In genomic region chr7:7736671-7737070, GRCh38 we compare ENCODE assay signal across 28 cellular contexts. TPM values are rescaled to one million over a fixed set of nuclear protein-coding genes. Genes with fewer than 3 reads are reported as not detected.
DNase-seq lines count a peak whose midpoint lies in the region; ATAC-seq and TF ChIP-seq lines count a peak whose summit lies in the region.
"Had no signal": no experiment of that assay in that cellular context is flagged by ENCODE, and none has a peak within 500 bp of the region (broad histone marks: within the 10 kb centered on the region; RNA-seq: fewer than 3 reads in every experiment).

No MANE protein-coding gene starts in this region.

- no peaks in the 10 kb centered on the region for H3K27me3 Mint-ChIP-seq in neural progenitor cell (ENCODE audit: insufficient read depth, low read depth)
- H3K27me3 Mint-ChIP-seq: activated CD8-positive, alpha-beta T cell treated with anti-CD3 and anti-CD28 coated beads for 36 hours; activated naive CD4-positive, alpha-beta T cell treated with anti-CD3 and anti-CD28 coated beads, Interleukin-2, amount 50 U/mL, for 24 hours; CD4-positive, CD25-positive, alpha-beta regulatory T cell; effector memory CD8-positive, alpha-beta T cell; naive thymus-derived CD4-positive, alpha-beta T cell had no signal

- H3K27me3 ChIP-seq in neural progenitor cell = no peaks in the 10 kb centered on the region
- H3K27me3 ChIP-seq: breast epithelium, hepatocyte, left lung, tibial nerve had no signal

- H3K27ac Mint-ChIP-seq in neural progenitor cell = no peak overlapping the region
- H3K27ac Mint-ChIP-seq: activated CD8-positive, alpha-beta T cell treated with anti-CD3 and anti-CD28 coated beads for 36 hours; activated T-helper 2 cell treated with anti-CD3 and anti-CD28 coated beads, Interferon-gamma antibody, Interleukin-2, Interleukin-4, amounts not matched to agents 10 μg/mL and 5 μg/mL and 100 μg/mL, durations not matched to agents 14 hours and 24 hours and 36 hours; CD4-positive, CD25-positive, alpha-beta regulatory T cell; effector memory CD8-positive, alpha-beta T cell; naive thymus-derived CD4-positive, alpha-beta T cell had no signal

- no peaks in the 10 kb centered on the region for H4K20me1 ChIP-seq in neural progenitor cell (ENCODE audit: low read depth)

- H3K36me3 ChIP-seq in neural progenitor cell = no peaks in the 10 kb centered on the region
- H3K36me3 ChIP-seq: breast epithelium, left lung, tibial nerve had no signal

- no peak for TF ChIP-seq CTCF in neural progenitor cell (IDR thresholded peaks at IDR 0.05)

- no peak overlapping the region for H2AFZ ChIP-seq in neural progenitor cell (replicated peaks)
- H2AFZ ChIP-seq: GM23248, hepatocyte had no signal

- DNase-seq in NCI-H2227 (lab: John Stamatoyannopoulos, UW; ENCODE audit: unreplicated experiment) (peak; percentile 7), NCI-H2227 treated with DMSO at 0.1 percent for 48 hours (lab: John Stamatoyannopoulos, UW) (no peak), NCI-H1694 treated with DMSO at 0.1 percent for 48 hours (lab: John Stamatoyannopoulos, UW) (peak; percentile 98), ecto neural progenitor cell (ENCODE audit: low spot score) (peak; percentile 75), neural progenitor cell (ENCODE audit: low spot score) (peak; percentile 76), amniotic stem cell (lab: John Stamatoyannopoulos, UW) (no peak), Right ventricle myocardium inferior (ENCODE audit: missing footprints) (no peak), head of caudate nucleus (no peak)
- DNase-seq: 8988T; activated CD8-positive, alpha-beta T cell treated with anti-CD3 and anti-CD28 coated beads for 36 hours; CD4-positive, CD25-positive, alpha-beta regulatory T cell; effector memory CD8-positive, alpha-beta T cell; foreskin melanocyte; GM23248; Karpas-422; left lung; naive thymus-derived CD4-positive, alpha-beta T cell; NCI-H187 treated with DMSO at 0.1 percent for 48 hours; stimulated activated CD4-positive, alpha-beta T cell treated with anti-CD3 and anti-CD28 coated beads, Interleukin-1b, Interleukin-23, amount 100 ng/mL, for 48 hours; T-helper 1 cell had no signal

- H3K9me3 ChIP-seq in neural progenitor cell (ENCODE audit: low read depth) = no peaks in the 10 kb centered on the region
- H3K9me3 ChIP-seq: breast epithelium, left lung, tibial nerve had no signal

- no peaks in the 10 kb centered on the region for H3K36me3 Mint-ChIP-seq in neural progenitor cell

- no peaks in the 10 kb centered on the region for H3K9me3 Mint-ChIP-seq in neural progenitor cell
- H3K9me3 Mint-ChIP-seq: activated CD8-positive, alpha-beta T cell treated with anti-CD3 and anti-CD28 coated beads for 36 hours; activated naive CD4-positive, alpha-beta T cell treated with anti-CD3 and anti-CD28 coated beads, Interleukin-2, amount 50 U/mL, for 24 hours; activated T-helper 2 cell treated with anti-CD3 and anti-CD28 coated beads, Interferon-gamma antibody, Interleukin-2, Interleukin-4, amounts not matched to agents 10 μg/mL and 5 μg/mL and 100 μg/mL, durations not matched to agents 14 hours and 24 hours and 36 hours; CD4-positive, CD25-positive, alpha-beta regulatory T cell; effector memory CD8-positive, alpha-beta T cell; naive thymus-derived CD4-positive, alpha-beta T cell had no signal

- peaks cover 33% of the 10 kb centered on the region for H3K4me1 Mint-ChIP-seq in neural progenitor cell

- no peak for ATAC-seq in Right ventricle myocardium inferior
- ATAC-seq: activated CD4-positive, CD25-positive, alpha-beta regulatory T cell treated with anti-CD3 and anti-CD28 coated beads, Interleukin-2, amount 50 U/mL, for 24 hours; activated CD8-positive, alpha-beta T cell treated with anti-CD3 and anti-CD28 coated beads for 36 hours; effector memory CD8-positive, alpha-beta T cell; esophagus mucosa; left lung; naive thymus-derived CD4-positive, alpha-beta T cell had no signal

- H3K4me1 ChIP-seq in neural progenitor cell = peaks cover 51% of the 10 kb centered on the region
- H3K4me1 ChIP-seq: breast epithelium had no signal

- intact Hi-C loops in Right ventricle myocardium inferior (cut with DNase I) = no loop called here
- intact Hi-C loops in head of caudate nucleus (cut with DNase I) = no loop called here

- H3K79me2 ChIP-seq in neural progenitor cell (ENCODE audit: low read depth) = no peaks in the 10 kb centered on the region
- H3K79me2 ChIP-seq: hepatocyte had no signal

- H3F3A ChIP-seq in neural progenitor cell (ENCODE audit: low read depth) = peaks cover 38% of the 10 kb centered on the region

- H3K4me3 ChIP-seq in neural progenitor cell = no peak overlapping the region
- H3K4me3 ChIP-seq: breast epithelium, GM23248, hepatocyte, left lung, smooth muscle cell, tibial nerve had no signal

- peak overlapping the region; percentile 42 for H3K4me2 ChIP-seq in neural progenitor cell
- H3K4me2 ChIP-seq: hepatocyte, smooth muscle cell had no signal

- no peak overlapping the region for H3K9ac ChIP-seq in neural progenitor cell
- H3K9ac ChIP-seq: GM23248 had no signal

- peak overlapping the region; percentile 74 for H3K27ac ChIP-seq in neural progenitor cell
- H3K27ac ChIP-seq: breast epithelium, GM23248, hepatocyte, left lung had no signal

- no peak overlapping the region for H3K4me3 Mint-ChIP-seq in neural progenitor cell
- H3K4me3 Mint-ChIP-seq: activated CD8-positive, alpha-beta T cell treated with anti-CD3 and anti-CD28 coated beads for 36 hours; activated naive CD4-positive, alpha-beta T cell treated with anti-CD3 and anti-CD28 coated beads, Interleukin-2, amount 50 U/mL, for 24 hours; CD4-positive, CD25-positive, alpha-beta regulatory T cell; effector memory CD8-positive, alpha-beta T cell; naive thymus-derived CD4-positive, alpha-beta T cell had no signal

RNA-seq across cellular contexts. Expression of gene RPA3, which starts 18.3 kb away (rescaled TPM):
- total RNA-seq in neural progenitor cell (ENCODE audit: low replicate concordance) = 67.4 and 128 TPM in 2 replicates
- 26.8 TPM for total RNA-seq in Right ventricle myocardium inferior

Comparison
In these comparisons a context has a peak if more than half of its experiments do, and no peak if none do; other contexts are left out.
1. DNase-seq: peak in NCI-H2227 (single experiment), NCI-H1694 treated with DMSO at 0.1 percent for 48 hours (single experiment), ecto neural progenitor cell (single experiment) and neural progenitor cell (single experiment); none in NCI-H2227 treated with DMSO at 0.1 percent for 48 hours (single experiment), amniotic stem cell (single experiment), Right ventricle myocardium inferior (single experiment) and head of caudate nucleus (0 of 42).